1 cellular context compared by ENCODE assay signal in the genomic region with DNA sequence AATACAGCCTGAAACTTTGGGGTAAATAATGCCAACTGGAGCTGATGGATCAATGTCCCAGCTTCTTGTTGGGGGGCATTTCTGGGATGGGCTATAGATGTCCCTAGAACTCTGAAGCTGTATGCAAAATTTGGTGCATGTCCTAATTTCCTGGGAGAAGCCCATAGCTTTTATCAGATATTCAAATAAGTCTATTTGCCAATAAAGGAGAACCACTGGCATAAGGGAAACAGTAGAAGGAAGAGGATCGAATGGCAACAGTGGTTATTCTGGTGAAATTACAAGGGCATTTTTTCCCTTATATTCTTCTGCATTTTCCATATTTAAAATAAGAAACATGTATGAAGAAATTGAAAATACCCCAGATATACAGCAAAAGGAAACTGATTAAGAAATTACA.
TF ChIP-seq lines count a peak whose summit lies in the region.

No MANE protein-coding gene starts in this region.

TF ChIP-seq in GM23338, 12 proteins besides CTCF, POLR2A, EP300 and RAD21 (continued from another document):
- TF ChIP-seq, protein P1, sequence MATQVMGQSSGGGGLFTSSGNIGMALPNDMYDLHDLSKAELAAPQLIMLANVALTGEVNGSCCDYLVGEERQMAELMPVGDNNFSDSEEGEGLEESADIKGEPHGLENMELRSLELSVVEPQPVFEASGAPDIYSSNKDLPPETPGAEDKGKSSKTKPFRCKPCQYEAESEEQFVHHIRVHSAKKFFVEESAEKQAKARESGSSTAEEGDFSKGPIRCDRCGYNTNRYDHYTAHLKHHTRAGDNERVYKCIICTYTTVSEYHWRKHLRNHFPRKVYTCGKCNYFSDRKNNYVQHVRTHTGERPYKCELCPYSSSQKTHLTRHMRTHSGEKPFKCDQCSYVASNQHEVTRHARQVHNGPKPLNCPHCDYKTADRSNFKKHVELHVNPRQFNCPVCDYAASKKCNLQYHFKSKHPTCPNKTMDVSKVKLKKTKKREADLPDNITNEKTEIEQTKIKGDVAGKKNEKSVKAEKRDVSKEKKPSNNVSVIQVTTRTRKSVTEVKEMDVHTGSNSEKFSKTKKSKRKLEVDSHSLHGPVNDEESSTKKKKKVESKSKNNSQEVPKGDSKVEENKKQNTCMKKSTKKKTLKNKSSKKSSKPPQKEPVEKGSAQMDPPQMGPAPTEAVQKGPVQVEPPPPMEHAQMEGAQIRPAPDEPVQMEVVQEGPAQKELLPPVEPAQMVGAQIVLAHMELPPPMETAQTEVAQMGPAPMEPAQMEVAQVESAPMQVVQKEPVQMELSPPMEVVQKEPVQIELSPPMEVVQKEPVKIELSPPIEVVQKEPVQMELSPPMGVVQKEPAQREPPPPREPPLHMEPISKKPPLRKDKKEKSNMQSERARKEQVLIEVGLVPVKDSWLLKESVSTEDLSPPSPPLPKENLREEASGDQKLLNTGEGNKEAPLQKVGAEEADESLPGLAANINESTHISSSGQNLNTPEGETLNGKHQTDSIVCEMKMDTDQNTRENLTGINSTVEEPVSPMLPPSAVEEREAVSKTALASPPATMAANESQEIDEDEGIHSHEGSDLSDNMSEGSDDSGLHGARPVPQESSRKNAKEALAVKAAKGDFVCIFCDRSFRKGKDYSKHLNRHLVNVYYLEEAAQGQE (IDR thresholded peaks at IDR 0.05; ENCODE audit: unreplicated experiment) = no peak
- TF ChIP-seq NANOG (IDR thresholded peaks at IDR 0.05; ENCODE audit: borderline replicate concordance) = no peak
